8 cellular contexts compared by ENCODE assay signal in the genomic region with DNA sequence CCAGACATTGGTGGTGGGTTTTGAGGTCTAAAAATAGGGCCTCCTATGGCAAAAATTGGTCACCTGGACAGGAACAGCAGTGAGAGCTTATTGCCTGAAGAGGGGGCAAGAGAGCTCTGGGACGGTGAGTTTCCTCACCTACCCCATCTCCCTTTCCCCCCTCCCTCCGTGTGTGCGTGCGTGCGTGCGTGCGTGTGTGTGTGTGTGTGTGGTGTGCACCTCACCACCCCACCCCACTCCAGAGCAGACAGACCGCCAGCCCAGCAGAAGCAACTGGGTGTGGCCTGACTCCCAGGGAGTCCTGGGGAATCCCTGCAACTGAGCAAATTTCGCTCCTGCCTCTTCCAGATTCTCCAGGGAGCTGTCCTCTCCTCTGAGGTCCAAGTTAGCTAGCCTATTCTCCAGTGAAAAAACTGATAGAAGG. TPM values are rescaled to one million over a fixed set of nuclear protein-coding genes. Genes with fewer than 3 reads are reported as not detected.
DNase-seq lines count a peak whose midpoint lies in the region; TF ChIP-seq lines count a peak whose summit lies in the region.

No MANE protein-coding gene starts in this region.

- CTCF ChIA-PET in RWPE1 (lab: Yijun Ruan, JAX) = interaction anchor here (0.6 to 1.6 kb wide), 12 partner anchors 28 to 221 kb away, joined by 3 to 12 read pairs (median 5); a partner anchor contains a TSS

- peaks cover 25 to 45% (median 34%) of the 10 kb centered on the region in 3 donors for H3K4me1 Mint-ChIP-seq in IgD-negative memory B cell

- H3K27ac ChIP-seq in RWPE1 (peak overlapping the region; percentile 99), vagina (peak overlapping the region; percentile 88)

- no peaks in the 10 kb centered on the region for H3K9me3 ChIP-seq in vagina

- intact Hi-C loops in posterior vena cava (cut with DNase I) (loop anchor here in 1 of 2 donors (5.0 kb wide), 1 partner anchor 104 kb away; a partner anchor contains a TSS), vagina (cut with DNase I) (loop anchor here (5.0 kb wide), 1 partner anchor 104 kb away; a partner anchor contains a TSS)

- H3K9me3 Mint-ChIP-seq in IgD-negative memory B cell = no peaks in the 10 kb centered on the region

- peaks cover 4% of the 10 kb centered on the region for H3K27me3 Mint-ChIP-seq in IgD-negative memory B cell

- no peaks in the 10 kb centered on the region for H3K36me3 Mint-ChIP-seq in IgD-negative memory B cell

- peak in 1 of 2 donors; percentile 25 for TF ChIP-seq POLR2A in vagina (IDR thresholded peaks at IDR 0.05)

- no peaks in the 10 kb centered on the region for H3K27me3 ChIP-seq in vagina

- no peaks in the 10 kb centered on the region for H3K36me3 ChIP-seq in vagina

- peaks cover 23% of the 10 kb centered on the region for H3K4me1 ChIP-seq in vagina

- TF ChIP-seq CTCF in RWPE1 (conservative IDR thresholded peaks at IDR 0.05; ENCODE audit: low read depth) (peak; percentile 73), vagina (IDR thresholded peaks at IDR 0.05) (peak in 1 of 3 experiments; percentile 74)

- peak overlapping the region; percentile 57 to 93 (median 84) for H3K4me3 Mint-ChIP-seq in IgD-negative memory B cell

- DNase-seq in SHP77 (lab: John Stamatoyannopoulos, UW) (peak; percentile 21 to 37), SHP77 treated with DMSO at 0.1 percent for 48 hours (lab: John Stamatoyannopoulos, UW) (no peak), RWPE1 (ENCODE audit: low spot score) (peak; percentile 47), germinal center (ENCODE audit: low spot score) (peak; percentile 47), posterior vena cava (ENCODE audit: low spot score) (peak; percentile 93), vagina (ENCODE audit: extremely low spot score in 2 of 2) (no peak)
- peak; percentile 68 for DNase-seq in activated gamma-delta T cell treated with anti-CD3 and anti-CD28 coated beads, Interleukin-2, amount 50 U/mL, for 16 hours (ENCODE audit: low read depth)

- peak overlapping the region; percentile 96 to 98 (median 98) for H3K27ac Mint-ChIP-seq in IgD-negative memory B cell

- H3K4me3 ChIP-seq in vagina = no peak overlapping the region

- POLR2A ChIA-PET in RWPE1 (lab: Yijun Ruan, JAX; ENCODE audit: low non-redundant PET) = interaction anchor here (0.6 kb wide), 1 partner anchor 17 kb away, joined by 3 read pairs; no protein-coding TSS in a partner anchor

RNA-seq across cellular contexts. Expression of a gene that starts 44.7 kb away (rescaled TPM):
- 45.6 TPM for polyA plus RNA-seq in IgD-negative memory B cell
- total RNA-seq in posterior vena cava (10 to 100 TPM; 30.2 to 32.7 TPM), vagina (19.9 TPM)

Comparison
In these comparisons a context has a peak if more than half of its experiments do, and no peak if none do; other contexts are left out.
1. DNase-seq: peak in SHP77 (2 of 2), RWPE1 (single experiment), activated gamma-delta T cell treated with anti-CD3 and anti-CD28 coated beads, Interleukin-2, amount 50 U/mL, for 16 hours (single experiment), germinal center (single experiment) and posterior vena cava (single experiment); none in SHP77 treated with DMSO at 0.1 percent for 48 hours (single experiment) and vagina (0 of 2).